Comparison of ENCODE assay signal across 17 cellular contexts in the genomic region with DNA sequence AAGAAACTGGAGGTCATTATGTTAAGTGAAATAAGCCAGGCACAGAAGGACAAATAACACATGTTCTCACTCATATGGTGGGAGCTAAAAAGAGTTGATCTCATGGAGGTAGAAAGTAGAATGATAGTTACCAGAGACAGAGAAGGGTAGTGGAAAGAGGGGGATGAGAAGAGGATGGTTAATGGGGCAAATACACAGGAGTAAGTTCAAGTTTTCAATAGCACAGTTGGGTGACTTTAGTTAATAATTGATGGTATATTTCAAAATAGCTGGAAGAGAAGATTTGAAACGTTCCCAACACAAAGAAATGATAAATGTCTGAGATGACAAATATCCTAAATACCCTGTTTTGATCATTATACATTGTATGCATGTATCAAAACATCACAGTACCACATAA.
DNase-seq lines count a peak whose midpoint lies in the region; ATAC-seq lines count a peak whose summit lies in the region.
"Had no signal": no experiment of that assay in that cellular context is flagged by ENCODE, and none has a peak within 500 bp of the region (broad histone marks: within the 10 kb centered on the region; RNA-seq: fewer than 3 reads in every experiment).

No MANE protein-coding gene starts in this region.

- DNase-seq in Caki2 (ENCODE audit: low read depth), result peak; percentile 45
- peak; percentile 1 for DNase-seq in glomerular visceral epithelial cell (ENCODE audit: extremely low spot score)
- no peak for DNase-seq in left lobe of liver (ENCODE audit: low spot score)
- no peak for DNase-seq in H7
- DNase-seq in DMS114 treated with DMSO at 0.1 percent for 48 hours (lab: John Stamatoyannopoulos, UW; ENCODE audit: unreplicated experiment), result no peak
- DNase-seq: ACHN; BE2C; C1 segment of cervical spinal cord; CD4-positive, CD25-positive, alpha-beta regulatory T cell; CD8-positive, alpha-beta memory T cell; COR-L47; DMS153; DMS79; GDM1; GOT3; H9 had no signal

- H3K27me3 ChIP-seq in H7 (ENCODE audit: control insufficient read depth, insufficient read depth, low read length), result no peaks in the 10 kb centered on the region
- H3K27me3 ChIP-seq: BE2C had no signal

- H3K36me3 ChIP-seq in H7 (replicated peaks; ENCODE audit: control insufficient read depth, insufficient read depth, low read length), result no peaks in the 10 kb centered on the region
- H3K36me3 ChIP-seq: BE2C had no signal

- in situ Hi-C loops in Caki2 (cut with HindIII; ENCODE audit: low pct_unique_long_range_greater_than_20kb, low sequenced_read_pairs), result no loop called here

- peak; percentile 89 for ATAC-seq in left lobe of liver
- ATAC-seq in GM19463 (IDR thresholded peaks at IDR 0.05; ENCODE audit: unreplicated experiment), result no peak

- no peak overlapping the region for H3K4me3 ChIP-seq in H7 (ENCODE audit: insufficient read depth, low read depth, low read length)

Comparison
In these comparisons a context has a peak if more than half of its experiments do, and no peak if none do; other contexts are left out.
1. DNase-seq: peak in Caki2 (single experiment) and glomerular visceral epithelial cell (single experiment); none in left lobe of liver (single experiment), H7 (single experiment) and DMS114 treated with DMSO at 0.1 percent for 48 hours (single experiment).